ENCODE assay signal across 17 cellular contexts in genomic region chr14:48936352-48936751, GRCh38.
DNase-seq lines count a peak whose midpoint lies in the region; ATAC-seq and TF ChIP-seq lines count a peak whose summit lies in the region.
"Had no signal": no experiment of that assay in that cellular context is flagged by ENCODE, and none has a peak within 500 bp of the region (broad histone marks: within the 10 kb centered on the region; RNA-seq: fewer than 3 reads in every experiment).

No MANE protein-coding gene starts in this region.

- H3K9me2 ChIP-seq in DOHH2 (replicated peaks; ENCODE audit: control insufficient read depth, low read length) = no peaks in the 10 kb centered on the region

- peaks cover 29% of the 10 kb centered on the region for H3K4me1 ChIP-seq in DOHH2 (ENCODE audit: control insufficient read depth, low read length)
- no peaks in the 10 kb centered on the region for H3K4me1 ChIP-seq in rectal smooth muscle tissue (ENCODE audit: control insufficient read depth, insufficient read depth, low read length)
- H3K4me1 ChIP-seq in colonic mucosa = no peaks in the 10 kb centered on the region

- no peaks in the 10 kb centered on the region for H3K9me3 ChIP-seq in DOHH2 (ENCODE audit: control insufficient read depth, insufficient read depth, low read length)
- no peaks in the 10 kb centered on the region for H3K9me3 ChIP-seq in colonic mucosa

- H3K4me3 ChIP-seq in DOHH2 (ENCODE audit: low read length) (no peak overlapping the region), fibroblast of mammary gland (ENCODE audit: control insufficient read depth, low read depth, low read length) (no peak overlapping the region), rectal smooth muscle tissue (ENCODE audit: low read length) (no peak overlapping the region), colonic mucosa (no peak overlapping the region)

- H3F3A ChIP-seq in DOHH2 (ENCODE audit: control insufficient read depth, insufficient read depth) = no peaks in the 10 kb centered on the region

- H3K27me3 ChIP-seq in DOHH2 (ENCODE audit: control insufficient read depth, low read length) (no peaks in the 10 kb centered on the region), rectal smooth muscle tissue (ENCODE audit: control insufficient read depth, insufficient read depth, low read length) (no peaks in the 10 kb centered on the region), colonic mucosa (no peaks in the 10 kb centered on the region)

- DNase-seq in SHP77 treated with DMSO at 0.1 percent for 48 hours (lab: John Stamatoyannopoulos, UW) (peak; percentile 19), fibroblast of mammary gland (ENCODE audit: low read depth) (peak; percentile 57), NCI-H2196 (lab: John Stamatoyannopoulos, UW; ENCODE audit: unreplicated experiment) (no peak), colonic mucosa (no peak)
- DNase-seq: activated CD4-positive, alpha-beta T cell treated with anti-CD3 and anti-CD28 coated beads for 4 hours; activated naive CD8-positive, alpha-beta T cell treated with anti-CD3 and anti-CD28 coated beads, Interleukin-2, amount 50 U/mL, for 24 hours; activated T-cell treated with anti-CD3 and anti-CD28 coated beads, Interleukin-2, amount 50 U/mL, for 24 hours; foreskin melanocyte; GDM1; NCI-H2171; right cardiac atrium; stimulated activated naive CD4-positive, alpha-beta T cell treated with Interleukin-2 at 50 U/mL for 16 hours; T-cell had no signal

- TF ChIP-seq CTCF in DOHH2 (IDR thresholded peaks at IDR 0.05; ENCODE audit: low read depth, low read length, poor library complexity, severe bottlenecking) = no peak
- TF ChIP-seq CTCF in fibroblast of mammary gland (conservative IDR thresholded peaks at IDR 0.05; ENCODE audit: control insufficient read depth, insufficient read depth, low read depth, low read length) = no peak
- TF ChIP-seq CTCF in colonic mucosa (IDR thresholded peaks at IDR 0.05) = no peak

- no peak for ATAC-seq in GM19463 (IDR thresholded peaks at IDR 0.05; ENCODE audit: unreplicated experiment)
- no peak for ATAC-seq in HG02610 (IDR thresholded peaks at IDR 0.05; ENCODE audit: unreplicated experiment)
- ATAC-seq: activated naive CD8-positive, alpha-beta T cell treated with anti-CD3 and anti-CD28 coated beads, Interleukin-2, amount 50 U/mL, for 24 hours; right cardiac atrium; T-cell had no signal

- H4K20me1 ChIP-seq in DOHH2 (ENCODE audit: control insufficient read depth, insufficient read depth, low read depth, low read length) = no peaks in the 10 kb centered on the region

- H3K9ac ChIP-seq in rectal smooth muscle tissue (ENCODE audit: low read length) (no peak overlapping the region), colonic mucosa (ENCODE audit: low read depth in 2 of 2, low read length in 2 of 2) (no peak overlapping the region)

- H3K27ac ChIP-seq in DOHH2 (ENCODE audit: low read depth, low read length) (no peak overlapping the region), rectal smooth muscle tissue (ENCODE audit: low read depth, low read length) (peak overlapping the region; percentile 41), colonic mucosa (no peak overlapping the region)

- intact Hi-C loops in colonic mucosa (cut with DNase I) = no loop called here

- H3K4me2 ChIP-seq in DOHH2 (ENCODE audit: low read length) = peak overlapping the region; percentile 17

- no peaks in the 10 kb centered on the region for H3K79me2 ChIP-seq in DOHH2 (ENCODE audit: control insufficient read depth, low read length)

- H3K36me3 ChIP-seq in DOHH2 (ENCODE audit: control insufficient read depth, low read length) (no peaks in the 10 kb centered on the region), rectal smooth muscle tissue (ENCODE audit: control insufficient read depth, insufficient read depth, low read length) (no peaks in the 10 kb centered on the region), colonic mucosa (no peaks in the 10 kb centered on the region)

Comparison
In these comparisons a context has a peak if more than half of its experiments do, and no peak if none do; other contexts are left out.
1. DNase-seq: peak in SHP77 treated with DMSO at 0.1 percent for 48 hours (single experiment) and fibroblast of mammary gland (single experiment); none in NCI-H2196 (single experiment) and colonic mucosa (single experiment).